Comparison of ENCODE assay signal across 8 cellular contexts in the genomic region with DNA sequence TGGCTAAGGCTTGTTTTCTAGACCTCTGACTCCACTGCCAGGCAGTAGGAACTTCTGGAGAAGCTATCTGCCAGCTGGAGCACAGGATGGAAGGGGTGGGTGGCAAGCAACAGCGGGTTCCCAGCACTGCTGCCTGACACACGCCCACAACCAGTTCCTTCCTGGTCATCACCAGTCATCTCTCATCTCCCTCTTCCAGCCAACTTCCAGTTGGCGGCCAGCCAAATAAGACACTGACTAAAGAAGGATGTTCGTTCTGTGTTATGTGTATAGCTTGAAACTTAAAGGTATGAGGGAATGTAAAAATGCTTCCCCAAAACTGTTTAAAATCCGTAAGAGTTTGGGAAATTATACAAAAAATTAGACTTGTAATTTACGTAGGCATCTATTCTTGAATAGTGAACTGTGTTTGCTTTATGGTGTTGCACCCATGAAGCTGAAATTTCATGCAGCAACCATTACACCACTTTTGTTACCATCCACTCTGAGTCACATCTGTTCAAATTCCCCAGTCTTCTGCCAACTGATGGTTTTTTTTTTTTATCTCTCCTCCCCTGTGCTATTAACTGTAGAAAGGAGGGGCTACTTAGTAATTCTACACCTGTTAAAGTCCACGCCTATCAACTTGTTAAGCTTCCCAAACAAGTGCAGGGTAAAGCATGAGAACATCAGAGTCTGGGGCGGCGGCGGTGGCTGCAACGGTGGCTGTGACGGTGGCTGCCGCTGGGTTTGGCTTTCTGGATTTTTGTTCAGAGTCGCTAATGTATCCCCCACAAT.
DNase-seq lines count a peak whose midpoint lies in the region; ATAC-seq and TF ChIP-seq lines count a peak whose summit lies in the region.

No MANE protein-coding gene starts in this region.

- H3K27me3 Mint-ChIP-seq in chondrocyte (ENCODE audit: low read depth) = no peaks in the 10 kb centered on the region

- peaks cover 4% of the 10 kb centered on the region for H3K36me3 Mint-ChIP-seq in chondrocyte (ENCODE audit: low read depth)

- peak overlapping the region; percentile 29 for H3K4me3 Mint-ChIP-seq in chondrocyte (ENCODE audit: unreplicated experiment)

- no peaks in the 10 kb centered on the region for H3K27me3 ChIP-seq in mesendoderm (ENCODE audit: insufficient read depth, low read length, poor library complexity)

- CTCF ChIA-PET in HEK293T (lab: Yijun Ruan, JAX) = interaction anchor here (0.8 to 1.2 kb wide), 2 partner anchors 36 to 39 kb away, joined by 3 to 4 read pairs; no protein-coding TSS in a partner anchor

- no peak for TF ChIP-seq CTCF in chondrocyte (IDR thresholded peaks at IDR 0.05)

- H2BK120ac ChIP-seq in mesendoderm (ENCODE audit: low read depth, low read length) = no peak overlapping the region

- no peak for ATAC-seq in HG02885 (IDR thresholded peaks at IDR 0.05; ENCODE audit: poor library complexity, unreplicated experiment)

- H3K4me1 Mint-ChIP-seq in chondrocyte (ENCODE audit: low read depth) = peaks cover 48% of the 10 kb centered on the region

- H3K27ac Mint-ChIP-seq in chondrocyte (ENCODE audit: unreplicated experiment) = peak overlapping the region; percentile 79

- H3K9ac ChIP-seq in mesendoderm (ENCODE audit: low read length) = no peak overlapping the region

- no CpG with 5 or more reads among the region's 14 CpGs for WGBS in mesendoderm (ENCODE audit: extremely low coverage, insufficient coverage, low lambda C conversion rate)

- H3K4ac ChIP-seq in mesendoderm (ENCODE audit: low read depth, low read length) = no peak overlapping the region

- no peaks in the 10 kb centered on the region for H3K9me3 Mint-ChIP-seq in chondrocyte (ENCODE audit: low read depth)

- no peak overlapping the region for H2BK15ac ChIP-seq in mesendoderm (replicated peaks; ENCODE audit: low read depth)

- H3K36me3 ChIP-seq in mesendoderm (ENCODE audit: control insufficient read depth, insufficient read depth, low read length) = no peaks in the 10 kb centered on the region

- POLR2A ChIA-PET in HEK293T (lab: Yijun Ruan, JAX) = interaction anchor here (0.6 to 1.0 kb wide), 2 partner anchors 103 to 370 kb away, joined by 3 read pairs; a partner anchor contains a TSS

- no peak overlapping the region for H4K8ac ChIP-seq in mesendoderm (ENCODE audit: low read depth, low read length)

- no peak overlapping the region for H3K4me3 ChIP-seq in mesendoderm (ENCODE audit: low read length)

- H3K27ac ChIP-seq in mesendoderm (ENCODE audit: low read depth, low read length) = no peak overlapping the region

- H3K4me2 ChIP-seq in mesendoderm (ENCODE audit: low read length) = no peak overlapping the region

- no peaks in the 10 kb centered on the region for H3K79me1 ChIP-seq in mesendoderm (ENCODE audit: low read length)

- no peak overlapping the region for H3K56ac ChIP-seq in mesendoderm (ENCODE audit: low read length)

- no peak overlapping the region for H2BK5ac ChIP-seq in mesendoderm (ENCODE audit: low read length)

- DNase-seq in HEK293T (ENCODE audit: extremely low spot score) (peak; percentile 51), NCI-H446 (lab: John Stamatoyannopoulos, UW) (peak; percentile 15 to 77), chondrocyte (ENCODE audit: low spot score) (no peak), mesendoderm (peak; percentile 55), T-helper 1 cell (no peak), NK-92 (lab: John Stamatoyannopoulos, UW; ENCODE audit: unreplicated experiment) (no peak)
- no peak for DNase-seq in central memory CD4-positive, alpha-beta T cell

- H3K23ac ChIP-seq in mesendoderm (ENCODE audit: low read length) = no peak overlapping the region

- no peak overlapping the region for H3K18ac ChIP-seq in mesendoderm (ENCODE audit: low read length)

- no peak overlapping the region for H2AK5ac ChIP-seq in mesendoderm (ENCODE audit: low read length)

- no peak overlapping the region for H4K5ac ChIP-seq in mesendoderm (ENCODE audit: low read length)

- H3K4me1 ChIP-seq in mesendoderm (ENCODE audit: control insufficient read depth, low read depth, low read length) = no peaks in the 10 kb centered on the region

- no peaks in the 10 kb centered on the region for H3K79me2 ChIP-seq in mesendoderm (ENCODE audit: control insufficient read depth, insufficient read depth, low read length)

TF ChIP-seq in HEK293T, 16 proteins besides CTCF, POLR2A, EP300 and RAD21:
- TF ChIP-seq FOXM1 (IDR thresholded peaks at IDR 0.05; ENCODE audit: borderline replicate concordance) (no peak), ZNF384 (IDR thresholded peaks at IDR 0.05) (peak; percentile 89), SP1 (IDR thresholded peaks at IDR 0.05) (no peak), FOXA1 (IDR thresholded peaks at IDR 0.05) (no peak), HDGF (IDR thresholded peaks at IDR 0.05; ENCODE audit: borderline replicate concordance) (no peak), CTBP1 (IDR thresholded peaks at IDR 0.05; ENCODE audit: borderline replicate concordance) (no peak), L3MBTL2 (conservative IDR thresholded peaks at IDR 0.05) (no peak), FOXK2 (IDR thresholded peaks at IDR 0.05) (no peak)

Comparison
In these comparisons a context has a peak if more than half of its experiments do, and no peak if none do; other contexts are left out.
1. DNase-seq: peak in HEK293T (single experiment), NCI-H446 (2 of 2) and mesendoderm (single experiment); none in chondrocyte (single experiment), T-helper 1 cell (0 of 5), NK-92 (single experiment) and central memory CD4-positive, alpha-beta T cell (single experiment).